In genomic region chr13:34302596-34302995, GRCh38 we compare ENCODE assay signal across 21 cellular contexts.
"Had no signal": no experiment of that assay in that cellular context is flagged by ENCODE, and none has a peak within 500 bp of the region (broad histone marks: within the 10 kb centered on the region; RNA-seq: fewer than 3 reads in every experiment).

No MANE protein-coding gene starts in this region.

- H3K27me3 ChIP-seq: MG63, SJSA1 had no signal

- H3K27ac ChIP-seq: SJSA1, SK-N-MC had no signal

- H3K9me3 ChIP-seq: SJSA1 had no signal

- DNase-seq: KBM-7, MG63, NCI-H1092, NCI-H1105 treated with DMSO at 0.1 percent for 48 hours, NCI-H1417 treated with DMSO at 0.1 percent for 48 hours, NCI-H146, NCI-H1694 treated with DMSO at 0.1 percent for 48 hours, NCI-H1930, NCI-H2081, NCI-H2107, NCI-H226, NCI-H446, NCI-H510A, NCI-H524 treated with DMSO at 0.1 percent for 48 hours, NCI-H69, NCI-H774, Right ventricle myocardium superior, SIG-M5 had no signal

- ATAC-seq: Panc1 had no signal

- H3K4me3 ChIP-seq: MG63, SJSA1, SK-N-MC had no signal

- H3K36me3 ChIP-seq: MG63, SJSA1 had no signal
